19 cellular contexts compared by ENCODE assay signal in genomic region chr1:170483041-170483440, GRCh38. TPM values are rescaled to one million over a fixed set of nuclear protein-coding genes. Genes with fewer than 3 reads are reported as not detected.
DNase-seq lines count a peak whose midpoint lies in the region; TF ChIP-seq lines count a peak whose summit lies in the region.
"Had no signal": no experiment of that assay in that cellular context is flagged by ENCODE, and none has a peak within 500 bp of the region (broad histone marks: within the 10 kb centered on the region; RNA-seq: fewer than 3 reads in every experiment).

No MANE protein-coding gene starts in this region.

- no peak overlapping the region for H4K91ac ChIP-seq in neuronal stem cell (ENCODE audit: low read depth, low read length, poor library complexity)

- no peak overlapping the region for H2BK5ac ChIP-seq in neuronal stem cell (ENCODE audit: low read length)

- no peaks in the 10 kb centered on the region for H3K79me1 ChIP-seq in neuronal stem cell (ENCODE audit: low read depth, low read length)

- no peaks in the 10 kb centered on the region for H3K79me2 ChIP-seq in osteoblast (ENCODE audit: insufficient read depth, low read length)

- no peak overlapping the region for H3K4me2 ChIP-seq in osteoblast (ENCODE audit: insufficient read depth, low read length)
- no peak overlapping the region for H3K4me2 ChIP-seq in neuronal stem cell (ENCODE audit: insufficient read depth, low read length, poor library complexity, severe bottlenecking)

- no CpG with 5 or more reads among the region's 5 CpGs for WGBS in neuronal stem cell (ENCODE audit: extremely low coverage in 2 of 2, insufficient read length in 2 of 2, insufficient replicate concordance in 1 of 2), 2 donors

- no peak overlapping the region for H4K8ac ChIP-seq in neuronal stem cell (ENCODE audit: low read depth, low read length)

- H4K20me1 ChIP-seq in osteoblast (ENCODE audit: insufficient read depth, low read length): no peaks in the 10 kb centered on the region

- H2AFZ ChIP-seq in osteoblast (ENCODE audit: low read length): no peak overlapping the region
- H2AFZ ChIP-seq in neuronal stem cell (ENCODE audit: low read length): no peak overlapping the region

- H3K18ac ChIP-seq in neuronal stem cell (ENCODE audit: low read length): no peak overlapping the region

- H3K23ac ChIP-seq in neuronal stem cell (ENCODE audit: low read depth, low read length, poor library complexity): no peak overlapping the region

- H3K9me3 ChIP-seq in osteoblast (ENCODE audit: low read depth, low read length) (no peaks in the 10 kb centered on the region), neuronal stem cell (replicated peaks in 1 of 2; ENCODE audit: control insufficient read depth in 2 of 2, insufficient read depth in 1 of 2, low read depth in 1 of 2, low read length in 2 of 2) (no peaks in the 10 kb centered on the region)
- H3K9me3 ChIP-seq: SJCRH30 had no signal

- DNase-seq in AG10803 (ENCODE audit: low read depth) (peak; percentile 86), HFFc6 (peak; percentile 6), fibroblast of gingiva (ENCODE audit: low read depth) (peak; percentile 57), osteoblast (ENCODE audit: insufficient read length, low spot score, missing footprints) (peak; percentile 48), NCI-H510A (lab: John Stamatoyannopoulos, UW) (no peak), NCI-H128 (lab: John Stamatoyannopoulos, UW; ENCODE audit: unreplicated experiment) (no peak), neuronal stem cell (ENCODE audit: low spot score) (no peak), MV-4-11 (lab: John Stamatoyannopoulos, UW) (no peak)
- DNase-seq: Calu3; CD4-positive, alpha-beta T cell; DMS79; H7; IMR-90; NCI-H2107; NCI-H345; NK-92 treated with Interleukin-12 subunit alpha and Interleukin-12 subunit beta, amount 100 ng/mL, for 24 hours; OCI-M1; SJCRH30 had no signal

- no peaks in the 10 kb centered on the region for H3K27me3 Mint-ChIP-seq in HFFc6 (ENCODE audit: insufficient read depth)

- H3K4me3 ChIP-seq in AG10803 (ENCODE audit: low read length) (no peak overlapping the region; the same call in 1 of the 2 replicates), osteoblast (ENCODE audit: insufficient read depth, low read length) (no peak overlapping the region), neuronal stem cell (ENCODE audit: low read length in 2 of 2) (no peak overlapping the region)
- H3K4me3 ChIP-seq: SJCRH30 had no signal

- no peak for TF ChIP-seq CTCF in AG10803 (conservative IDR thresholded peaks at IDR 0.05; ENCODE audit: low read length)
- no peak for TF ChIP-seq CTCF in HFFc6 (IDR thresholded peaks at IDR 0.05)
- TF ChIP-seq CTCF in osteoblast (IDR thresholded peaks at IDR 0.05; ENCODE audit: extremely low read depth, low read depth, low read length): no peak

- H2BK120ac ChIP-seq in neuronal stem cell (ENCODE audit: low read depth, low read length): no peak overlapping the region

- H3K4ac ChIP-seq in neuronal stem cell (ENCODE audit: low read length): no peak overlapping the region

- peaks cover 26% of the 10 kb centered on the region for H3K4me1 Mint-ChIP-seq in HFFc6 (ENCODE audit: low read depth)

- no peak overlapping the region for H3K27ac Mint-ChIP-seq in HFFc6
- H3K27ac Mint-ChIP-seq: CD4-positive, alpha-beta T cell had no signal

- no peak overlapping the region for H2BK12ac ChIP-seq in neuronal stem cell (ENCODE audit: low read length)

- H3K36me3 ChIP-seq in osteoblast (ENCODE audit: insufficient read depth, low read length): no peaks in the 10 kb centered on the region
- no peaks in the 10 kb centered on the region for H3K36me3 ChIP-seq in neuronal stem cell (replicated peaks in 1 of 2; ENCODE audit: control insufficient read depth in 2 of 2, insufficient read depth in 2 of 2, low read length in 2 of 2)
- H3K36me3 ChIP-seq: SJCRH30 had no signal

- H3K27ac ChIP-seq in osteoblast (ENCODE audit: low read depth, low read length) (no peak overlapping the region), neuronal stem cell (replicated peaks; ENCODE audit: low read length) (no peak overlapping the region)
- H3K27ac ChIP-seq: RWPE1, SJCRH30 had no signal

- H2AK5ac ChIP-seq in neuronal stem cell (ENCODE audit: low read depth, low read length): no peak overlapping the region

- H3K36me3 Mint-ChIP-seq in HFFc6 (ENCODE audit: low read depth): peaks cover 9% of the 10 kb centered on the region; the same call in 1 of the 2 replicates

- no peak overlapping the region for H3K9ac ChIP-seq in neuronal stem cell (ENCODE audit: low read depth, low read length, poor library complexity)

- no peak overlapping the region for H3K4me3 Mint-ChIP-seq in HFFc6
- H3K4me3 Mint-ChIP-seq: CD4-positive, alpha-beta T cell had no signal

- H3K14ac ChIP-seq in neuronal stem cell (ENCODE audit: low read length): no peak overlapping the region

- no peaks in the 10 kb centered on the region for H3K4me1 ChIP-seq in osteoblast (ENCODE audit: insufficient read depth, low read length)
- H3K4me1 ChIP-seq in neuronal stem cell (ENCODE audit: control insufficient read depth in 2 of 2, insufficient read depth in 1 of 2, low read depth in 1 of 2, low read length in 2 of 2): no peaks in the 10 kb centered on the region
- H3K4me1 ChIP-seq: SJCRH30 had no signal

- no peaks in the 10 kb centered on the region for H3K9me3 Mint-ChIP-seq in HFFc6

- H3K27me3 ChIP-seq in osteoblast (ENCODE audit: insufficient read depth, low read length): no peaks in the 10 kb centered on the region
- H3K27me3 ChIP-seq in neuronal stem cell (ENCODE audit: control insufficient read depth in 3 of 3, insufficient read depth in 3 of 3, low read depth in 1 of 3, low read length in 3 of 3): no peaks in the 10 kb centered on the region
- H3K27me3 ChIP-seq: SJCRH30 had no signal

- H2BK15ac ChIP-seq in neuronal stem cell (ENCODE audit: low read length): no peak overlapping the region

RNA-seq across cellular contexts. Expression of gene GORAB, which starts 48.9 kb away (rescaled TPM):
- total RNA-seq in HFFc6 (2021; fragmentation: NEBNext Ultra II Directional; extraction: Animal tissue kit (Norgen Biotek cat#: 25700)): 10 to 100 TPM; 13.7 to 18.5 (median 16.3) TPM
- total RNA-seq in osteoblast: 16.3 and 16.5 TPM in 2 replicates
- 9.8 TPM for polyA plus RNA-seq in neuronal stem cell (2013, experiment 1 of 2)
- polyA plus RNA-seq in neuronal stem cell (2013, experiment 2 of 2): 10.5 TPM

Comparison
In these comparisons a context has a peak if more than half of its experiments do, and no peak if none do; other contexts are left out.
1. DNase-seq: peak in AG10803 (single experiment), HFFc6 (single experiment), fibroblast of gingiva (single experiment) and osteoblast (single experiment); none in NCI-H510A (single experiment), NCI-H128 (single experiment), neuronal stem cell (single experiment) and MV-4-11 (single experiment).